Comparison of ENCODE assay signal across 2 cellular contexts in genomic region chr5:71974622-71975021, GRCh38.
TF ChIP-seq lines count a peak whose summit lies in the region.

No MANE protein-coding gene starts in this region.

TF ChIP-seq in SK-N-SH treated with all-trans-retinoic acid at 6 μM for 48 hours, 23 proteins besides CTCF, POLR2A, EP300 and RAD21 (continued from another document):
- TF ChIP-seq TSHZ2 (CRISPR knock-in tag; IDR thresholded peaks at IDR 0.05) (no peak), PPARA (CRISPR knock-in tag; IDR thresholded peaks at IDR 0.05; ENCODE audit: borderline replicate concordance) (no peak), ZNF565 (CRISPR knock-in tag; conservative IDR thresholded peaks at IDR 0.05; ENCODE audit: low read depth) (no peak), RARB (CRISPR knock-in tag; IDR thresholded peaks at IDR 0.05) (no peak), ZFP3 (CRISPR knock-in tag; IDR thresholded peaks at IDR 0.05) (no peak), PATZ1 (CRISPR knock-in tag; IDR thresholded peaks at IDR 0.05; ENCODE audit: borderline replicate concordance) (no peak), ISL1 (CRISPR knock-in tag; IDR thresholded peaks at IDR 0.05) (no peak)

TF ChIP-seq in GM23338, 12 proteins besides CTCF, POLR2A, EP300 and RAD21 (continued from another document):
- TF ChIP-seq ZNF462 (CRISPR knock-in tag; IDR thresholded peaks at IDR 0.05) (no peak), JUNB (IDR thresholded peaks at IDR 0.05; ENCODE audit: unreplicated experiment) (no peak), REST (IDR thresholded peaks at IDR 0.05; ENCODE audit: unreplicated experiment) (no peak), CREB1 (CRISPR knock-in tag; IDR thresholded peaks at IDR 0.05; ENCODE audit: low read depth) (no peak), NANOG (IDR thresholded peaks at IDR 0.05; ENCODE audit: borderline replicate concordance) (no peak), POLR2AphosphoS5 (IDR thresholded peaks at IDR 0.05; ENCODE audit: low read depth) (no peak), STAT1 (IDR thresholded peaks at IDR 0.05; ENCODE audit: unreplicated experiment) (no peak)
